19 cellular contexts compared by ENCODE assay signal in the genomic region with DNA sequence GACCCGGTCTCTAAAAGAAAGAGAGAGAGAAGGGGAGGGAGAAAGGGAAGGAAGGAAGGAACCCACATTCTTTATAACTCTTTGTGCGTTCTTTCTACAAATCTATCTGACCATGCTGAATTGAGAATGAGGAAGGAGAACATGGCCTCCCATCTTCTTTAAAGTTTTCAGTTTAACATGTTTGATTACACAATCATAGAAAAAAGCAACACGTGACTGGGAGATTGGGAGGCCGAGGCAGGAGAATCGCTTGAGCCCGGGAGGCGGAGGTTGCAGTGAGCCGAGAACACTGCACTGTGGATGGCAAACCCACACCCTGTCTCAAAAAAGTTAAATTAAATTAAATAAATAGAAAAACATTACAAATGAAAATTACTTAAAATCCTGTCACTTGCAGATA.
DNase-seq lines count a peak whose midpoint lies in the region; FAIRE-seq and TF ChIP-seq lines count a peak whose summit lies in the region.
"Had no signal": no experiment of that assay in that cellular context is flagged by ENCODE, and none has a peak within 500 bp of the region (broad histone marks: within the 10 kb centered on the region; RNA-seq: fewer than 3 reads in every experiment).

No MANE protein-coding gene starts in this region.

- intact Hi-C loops in spleen (cut with DNase I; ENCODE audit: low total_unique reads): no loop called here
- intact Hi-C loops in posterior vena cava (cut with DNase I): no loop called here
- intact Hi-C loops in PC-9 (cut with micrococcal nuclease; ENCODE audit: unreplicated experiment): no loop called here

- H3K9me3 ChIP-seq in astrocyte (ENCODE audit: insufficient read depth, low read depth, low read length): no peaks in the 10 kb centered on the region
- no peaks in the 10 kb centered on the region for H3K9me3 ChIP-seq in spleen
- H3K9me3 ChIP-seq in PC-9 (ENCODE audit: insufficient read depth, low read depth): no peaks in the 10 kb centered on the region
- H3K9me3 ChIP-seq: SJCRH30 had no signal

- FAIRE-seq in astrocyte (lab: Jason Lieb, UNC) (no peak), frontal cortex (lab: Jason Lieb, UNC) (no peak)

- DNase-seq in HFFc6 (no peak), astrocyte (ENCODE audit: low read depth) (no peak), glutamatergic neuron (no peak), spleen (no peak), posterior vena cava (ENCODE audit: low spot score) (no peak), frontal cortex (ENCODE audit: low spot score in 2 of 2) (no peak), PC-9 (no peak)
- DNase-seq: CD4-positive, alpha-beta memory T cell; COR-L47; KBM-7; NCI-H1105 treated with DMSO at 0.1 percent for 48 hours; NCI-H146; NCI-H1930; NCI-H2107; NCI-H524; NCI-H748 treated with DMSO at 0.1 percent for 48 hours; NK-92 treated with Interleukin-12 subunit alpha and Interleukin-12 subunit beta, amount 100 ng/mL, for 24 hours; PC-3; SJCRH30 had no signal

- H3K9me3 Mint-ChIP-seq in HFFc6 (no peaks in the 10 kb centered on the region), astrocyte (ENCODE audit: unreplicated experiment) (no peaks in the 10 kb centered on the region), glutamatergic neuron (ENCODE audit: unreplicated experiment) (peaks cover 9% of the 10 kb centered on the region)
- H3K9me3 Mint-ChIP-seq: CD4-positive, alpha-beta memory T cell had no signal

- POLR2A ChIA-PET in PC-9 (lab: Charles Lee; ENCODE audit: unreplicated experiment): no interaction called here

- H2AFZ ChIP-seq in astrocyte (ENCODE audit: low read depth, low read length) (no peak overlapping the region), PC-9 (no peak overlapping the region)

- no peaks in the 10 kb centered on the region for H3K27me3 ChIP-seq in astrocyte (ENCODE audit: insufficient read depth, low read length)
- H3K27me3 ChIP-seq in spleen (replicated peaks in 1 of 7): no peaks in the 10 kb centered on the region
- H3K27me3 ChIP-seq in PC-9 (ENCODE audit: insufficient read depth, low read depth): no peaks in the 10 kb centered on the region
- H3K27me3 ChIP-seq: SJCRH30 had no signal

- H3K79me2 ChIP-seq in astrocyte (ENCODE audit: insufficient read depth, low read length) (no peaks in the 10 kb centered on the region), PC-9 (ENCODE audit: low read depth) (no peaks in the 10 kb centered on the region)

- no peak overlapping the region for H3K4me3 ChIP-seq in astrocyte (ENCODE audit: insufficient read depth, low read depth, low read length)
- no peak overlapping the region for H3K4me3 ChIP-seq in spleen
- H3K4me3 ChIP-seq in PC-9: no peak overlapping the region
- H3K4me3 ChIP-seq: SJCRH30 had no signal

- no peak overlapping the region for H3K9ac ChIP-seq in astrocyte (ENCODE audit: low read length)

- CTCF ChIA-PET in PC-9 (lab: Charles Lee): no interaction called here

- 80 to 91% (median 86%) methylated on average over 8 of the region's 8 CpGs for WGBS in spleen, 5 donors

- H3F3A ChIP-seq in PC-9 (ENCODE audit: insufficient read depth, low read depth): no peaks in the 10 kb centered on the region

- H3K27ac ChIP-seq in astrocyte (ENCODE audit: low read depth, low read length) (no peak overlapping the region), spleen (peak overlapping the region in 6 of 8 donors; percentile 5 to 60 (median 23)), PC-9 (no peak overlapping the region)
- H3K27ac ChIP-seq: SJCRH30 had no signal

- no peak for TF ChIP-seq CTCF in HFFc6 (IDR thresholded peaks at IDR 0.05)
- no peak for TF ChIP-seq CTCF in astrocyte (IDR thresholded peaks at IDR 0.05; ENCODE audit: insufficient read depth, low read depth, low read length)
- no peak for TF ChIP-seq CTCF in glutamatergic neuron (IDR thresholded peaks at IDR 0.05; ENCODE audit: partially characterized antibody, unreplicated experiment)
- TF ChIP-seq CTCF in spleen (IDR thresholded peaks at IDR 0.05 in 8 of 11, conservative IDR thresholded peaks at IDR 0.05 in 3 of 11): no peak
- TF ChIP-seq CTCF in PC-9 (conservative IDR thresholded peaks at IDR 0.05): no peak

- no peak overlapping the region for H3K4me2 ChIP-seq in astrocyte (ENCODE audit: low read length)
- no peak overlapping the region for H3K4me2 ChIP-seq in PC-9

- H3K4me1 ChIP-seq in astrocyte (ENCODE audit: insufficient read depth, low read length): peaks cover 19% of the 10 kb centered on the region
- peaks cover 0 to 11% (median 0%) of the 10 kb centered on the region in 6 donors for H3K4me1 ChIP-seq in spleen
- H3K4me1 ChIP-seq in PC-9 (replicated peaks; ENCODE audit: insufficient read depth): no peaks in the 10 kb centered on the region
- H3K4me1 ChIP-seq: SJCRH30 had no signal

- H4K20me1 ChIP-seq in astrocyte (ENCODE audit: insufficient read depth, low read length) (no peaks in the 10 kb centered on the region), PC-9 (ENCODE audit: insufficient read depth) (no peaks in the 10 kb centered on the region)

- H3K36me3 ChIP-seq in astrocyte (ENCODE audit: insufficient read depth, low read length) (peaks cover 23% of the 10 kb centered on the region), spleen (peaks cover 0 to 100% (median 56%) of the 10 kb centered on the region in 6 donors), PC-9 (ENCODE audit: low read depth) (no peaks in the 10 kb centered on the region)
- H3K36me3 ChIP-seq: SJCRH30 had no signal

- H3K27me3 Mint-ChIP-seq in HFFc6 (ENCODE audit: insufficient read depth) (peaks cover 2% of the 10 kb centered on the region), astrocyte (ENCODE audit: low read depth, unreplicated experiment) (no peaks in the 10 kb centered on the region), glutamatergic neuron (ENCODE audit: unreplicated experiment) (peaks cover 2% of the 10 kb centered on the region)
- H3K27me3 Mint-ChIP-seq: CD4-positive, alpha-beta memory T cell had no signal

- H3K36me3 Mint-ChIP-seq in HFFc6 (ENCODE audit: low read depth): peaks cover 48% of the 10 kb centered on the region
- H3K36me3 Mint-ChIP-seq in astrocyte (ENCODE audit: low read depth, unreplicated experiment): peaks cover 5% of the 10 kb centered on the region
- peaks cover 5% of the 10 kb centered on the region for H3K36me3 Mint-ChIP-seq in glutamatergic neuron (ENCODE audit: unreplicated experiment)

- H3K4me3 Mint-ChIP-seq in HFFc6 (no peak overlapping the region), astrocyte (ENCODE audit: unreplicated experiment) (no peak overlapping the region), glutamatergic neuron (ENCODE audit: unreplicated experiment) (no peak overlapping the region)
- H3K4me3 Mint-ChIP-seq: CD4-positive, alpha-beta memory T cell had no signal

- H3K4me1 Mint-ChIP-seq in HFFc6 (ENCODE audit: low read depth) (peaks cover 50% of the 10 kb centered on the region), astrocyte (ENCODE audit: low read depth, unreplicated experiment) (peaks cover 34% of the 10 kb centered on the region), glutamatergic neuron (ENCODE audit: low read depth, unreplicated experiment) (no peaks in the 10 kb centered on the region)
- H3K4me1 Mint-ChIP-seq: CD4-positive, alpha-beta memory T cell had no signal

- TF ChIP-seq POLR2A in spleen (IDR thresholded peaks at IDR 0.05): no peak

- peak overlapping the region; percentile 51 for H3K27ac Mint-ChIP-seq in HFFc6
- peak overlapping the region; percentile 8 for H3K27ac Mint-ChIP-seq in astrocyte (ENCODE audit: unreplicated experiment)
- peak overlapping the region; percentile 62 for H3K27ac Mint-ChIP-seq in glutamatergic neuron (ENCODE audit: unreplicated experiment)

- H3K9me2 ChIP-seq in PC-9 (ENCODE audit: insufficient read depth): no peaks in the 10 kb centered on the region

- no TSS peak for BruUV-seq in PC-9 (replicated peaks; lab: Mats Ljungman, UMichigan)

Comparison
In these comparisons a context has a peak if more than half of its experiments do, and no peak if none do; other contexts are left out.
1. H3K27ac Mint-ChIP-seq: peak in every context shown above with its lines; median percentile 62 in glutamatergic neuron; 51 in HFFc6; 8 in astrocyte.
2. H3K27ac ChIP-seq: peak in spleen (6 of 8); none in astrocyte (single experiment) and PC-9 (single experiment).